1 cellular context compared by ENCODE assay signal in genomic region chr7:65981965-65982792, GRCh38.
TF ChIP-seq lines count a peak whose summit lies in the region.

Gene GUSB, minus strand, starts transcription at chr7:65982213. Its CDS starts 30 bp downstream, at chr7:65982183.

TF ChIP-seq in HepG2, 621 proteins besides CTCF, POLR2A, EP300 and RAD21 (continued from another document and continues in another):
- TF ChIP-seq MIER3 (CRISPR knock-in tag; IDR thresholded peaks at IDR 0.05; ENCODE audit: borderline replicate concordance) (peak; percentile 82; the same call in 1 of the 2 replicates), ZNF839 (CRISPR knock-in tag; IDR thresholded peaks at IDR 0.05; ENCODE audit: borderline replicate concordance) (peak; percentile 89; the same call in 1 of the 2 replicates), FOXA1 (IDR thresholded peaks at IDR 0.05) (no peak), FOXA1 (CRISPR knock-in tag; IDR thresholded peaks at IDR 0.05) (peak; percentile 36; the same call in 1 of the 2 replicates), ZNF563 (CRISPR knock-in tag; IDR thresholded peaks at IDR 0.05) (peak; percentile 97), NFYC (CRISPR knock-in tag; IDR thresholded peaks at IDR 0.05) (peak; percentile 55; the same call in 1 of the 2 replicates), PAX8 (CRISPR knock-in tag; IDR thresholded peaks at IDR 0.05; ENCODE audit: borderline replicate concordance) (0 out of 2 replicates have a peak, but pooled peaks have one; percentile 78), IRF9 (CRISPR knock-in tag; IDR thresholded peaks at IDR 0.05; ENCODE audit: borderline replicate concordance) (peak; percentile 92), ZNF841 (CRISPR knock-in tag; IDR thresholded peaks at IDR 0.05; ENCODE audit: borderline replicate concordance) (no peak; the same call in 1 of the 2 replicates), JUN (CRISPR knock-in tag; IDR thresholded peaks at IDR 0.05) (peak; percentile 38; the same call in 1 of the 2 replicates), ZNF282 (IDR thresholded peaks at IDR 0.05; ENCODE audit: partially characterized antibody) (no peak), ZNF788 (CRISPR knock-in tag; IDR thresholded peaks at IDR 0.05; ENCODE audit: borderline replicate concordance) (peak; percentile 98), ATAD3A (CRISPR knock-in tag; IDR thresholded peaks at IDR 0.05) (no peak), SNAI1 (CRISPR knock-in tag; IDR thresholded peaks at IDR 0.05; ENCODE audit: borderline replicate concordance) (0 out of 2 replicates have a peak, but pooled peaks have one; percentile 45), BCL3 (CRISPR knock-in tag; IDR thresholded peaks at IDR 0.05) (peak; percentile 97; the same call in 1 of the 2 replicates), JUND (CRISPR knock-in tag; IDR thresholded peaks at IDR 0.05) (0 out of 2 replicates have a peak, but pooled peaks have one; percentile 1), POLR2AphosphoS5 (IDR thresholded peaks at IDR 0.05; ENCODE audit: low read depth, low read length) (peak; percentile 75), MED1 (CRISPR knock-in tag; IDR thresholded peaks at IDR 0.05) (peak; percentile 85), ZNF609 (CRISPR knock-in tag; IDR thresholded peaks at IDR 0.05; ENCODE audit: borderline replicate concordance) (peak; percentile 70; the same call in 1 of the 2 replicates), HOXA9 (CRISPR knock-in tag; IDR thresholded peaks at IDR 0.05; ENCODE audit: borderline replicate concordance) (0 out of 2 replicates have a peak, but pooled peaks have one; percentile 20), RBFOX2 (IDR thresholded peaks at IDR 0.05; ENCODE audit: low read depth, low read length) (peak; percentile 88), ZKSCAN5 (CRISPR knock-in tag; IDR thresholded peaks at IDR 0.05) (no peak), ZNF629 (CRISPR knock-in tag; conservative IDR thresholded peaks at IDR 0.05) (no peak; the same call in 1 of the 2 replicates), MXD1 (CRISPR knock-in tag; IDR thresholded peaks at IDR 0.05) (peak; percentile 94; the same call in 1 of the 2 replicates), HMG20B (CRISPR knock-in tag; conservative IDR thresholded peaks at IDR 0.05) (no peak; the same call in 1 of the 2 replicates), EEA1 (CRISPR knock-in tag; IDR thresholded peaks at IDR 0.05; ENCODE audit: borderline replicate concordance) (no peak), ZNF572 (CRISPR knock-in tag; IDR thresholded peaks at IDR 0.05) (no peak), NBN (conservative IDR thresholded peaks at IDR 0.05) (no peak), ZBTB2 (CRISPR knock-in tag; IDR thresholded peaks at IDR 0.05; ENCODE audit: low read depth) (peak; percentile 89), ATF2 (CRISPR knock-in tag; IDR thresholded peaks at IDR 0.05) (peak; percentile 86), MIER2 (CRISPR knock-in tag; IDR thresholded peaks at IDR 0.05) (peak; percentile 74), MLXIP (CRISPR knock-in tag; IDR thresholded peaks at IDR 0.05; ENCODE audit: borderline replicate concordance) (peak; percentile 87), KDM4B (CRISPR knock-in tag; IDR thresholded peaks at IDR 0.05) (0 out of 2 replicates have a peak, but pooled peaks have one; percentile 26), HMGXB3 (CRISPR knock-in tag; IDR thresholded peaks at IDR 0.05; ENCODE audit: borderline replicate concordance) (peak; percentile 83; the same call in 1 of the 2 replicates), ZNF232 (CRISPR knock-in tag; IDR thresholded peaks at IDR 0.05; ENCODE audit: borderline replicate concordance) (peak; percentile 96; the same call in 1 of the 2 replicates)
